Comparison of ENCODE assay signal across 18 cellular contexts in the genomic region with DNA sequence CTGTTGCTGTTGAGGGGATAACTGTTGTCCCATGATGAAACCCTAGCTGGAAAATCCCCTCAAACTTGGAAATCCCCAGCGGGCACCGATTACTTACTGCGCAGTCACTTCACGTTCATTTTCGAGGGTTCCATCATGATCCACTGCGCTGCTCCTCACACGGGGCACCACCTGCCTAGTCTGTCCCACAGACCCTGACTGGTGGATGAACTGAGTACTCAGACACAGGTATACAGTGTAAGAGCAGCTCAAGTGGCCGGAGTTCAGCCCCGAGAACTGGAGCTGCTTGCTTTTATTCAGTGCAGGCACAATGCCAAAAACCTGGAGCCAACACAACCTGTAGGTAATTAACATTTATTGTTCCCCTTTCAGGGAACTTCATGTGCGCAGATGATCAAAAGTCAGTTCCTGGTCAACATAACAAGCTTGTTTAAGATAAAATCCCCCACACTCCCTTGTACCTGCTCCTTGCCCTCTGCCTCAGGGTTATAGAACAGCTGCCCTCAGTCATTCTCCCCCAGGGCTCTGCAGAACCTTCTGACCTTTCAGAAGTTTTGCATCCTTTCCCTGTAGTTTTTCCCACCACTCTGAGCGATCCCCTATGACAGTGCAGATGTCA. TPM values are rescaled to one million over a fixed set of nuclear protein-coding genes. Genes with fewer than 3 reads are reported as not detected.
A peak's percentile ranks its signal among the peaks of the same experiment; 100 is the strongest.
DNase-seq lines count a peak whose midpoint lies in the region; ATAC-seq and TF ChIP-seq lines count a peak whose summit lies in the region.
"Had no signal": no experiment of that assay in that cellular context is flagged by ENCODE, and none has a peak within 500 bp of the region (broad histone marks: within the 10 kb centered on the region; RNA-seq: fewer than 3 reads in every experiment).

No MANE protein-coding gene starts in this region.

- no peak overlapping the region for H3K18ac ChIP-seq in neuronal stem cell (ENCODE audit: low read length)

- H3K27me3 ChIP-seq in hepatocyte (no peaks in the 10 kb centered on the region), neuronal stem cell (ENCODE audit: control insufficient read depth in 3 of 3, insufficient read depth in 3 of 3, low read depth in 1 of 3, low read length in 3 of 3) (peaks cover 0 to 17% (median 0%) of the 10 kb centered on the region in 3 experiments)

- no peak overlapping the region for H4K91ac ChIP-seq in neuronal stem cell (ENCODE audit: low read depth, low read length, poor library complexity)

- no peak overlapping the region for H2BK15ac ChIP-seq in neuronal stem cell (ENCODE audit: low read length)

- H3K4me1 ChIP-seq in hepatocyte (ENCODE audit: insufficient read depth) (peaks cover 45% of the 10 kb centered on the region), neuronal stem cell (ENCODE audit: control insufficient read depth in 2 of 2, insufficient read depth in 1 of 2, low read depth in 1 of 2, low read length in 2 of 2) (peaks cover 2 to 9% of the 10 kb centered on the region in 2 donors)
- H3K4me1 ChIP-seq: foreskin keratinocyte had no signal

- H3K4me2 ChIP-seq in hepatocyte = peak overlapping the region; percentile 57
- H3K4me2 ChIP-seq in neuronal stem cell (ENCODE audit: insufficient read depth, low read length, poor library complexity, severe bottlenecking) = no peak overlapping the region

- WGBS in hepatocyte (ENCODE audit: low lambda C conversion rate, missing lambda C conversion rate) = 59% methylated on average over 11 of the region's 11 CpGs
- no CpG with 5 or more reads among the region's 11 CpGs for WGBS in neuronal stem cell (ENCODE audit: extremely low coverage in 2 of 2, insufficient read length in 2 of 2, insufficient replicate concordance in 1 of 2), 2 donors

- no peak overlapping the region for H3K4ac ChIP-seq in neuronal stem cell (ENCODE audit: low read length)

- no peaks in the 10 kb centered on the region for H3K79me1 ChIP-seq in neuronal stem cell (ENCODE audit: low read depth, low read length)

- H3K9me2 ChIP-seq in hepatocyte (replicated peaks; ENCODE audit: insufficient read depth) = no peaks in the 10 kb centered on the region

- H2BK5ac ChIP-seq in neuronal stem cell (ENCODE audit: low read length) = no peak overlapping the region

- no peak overlapping the region for H4K8ac ChIP-seq in neuronal stem cell (ENCODE audit: low read depth, low read length)

- H3K4me3 ChIP-seq in hepatocyte (no peak overlapping the region), neuronal stem cell (ENCODE audit: low read length in 2 of 2) (no peak overlapping the region)
- H3K4me3 ChIP-seq: thoracic aorta had no signal

- no peak overlapping the region for H3K9ac ChIP-seq in neuronal stem cell (ENCODE audit: low read depth, low read length, poor library complexity)

- H3K9me3 ChIP-seq in hepatocyte (ENCODE audit: low read depth) (no peaks in the 10 kb centered on the region), neuronal stem cell (replicated peaks in 1 of 2; ENCODE audit: control insufficient read depth in 2 of 2, insufficient read depth in 1 of 2, low read depth in 1 of 2, low read length in 2 of 2) (no peaks in the 10 kb centered on the region)
- H3K9me3 ChIP-seq: thoracic aorta had no signal

- no peaks in the 10 kb centered on the region for H4K20me1 ChIP-seq in hepatocyte (ENCODE audit: insufficient read depth, poor library complexity, severe bottlenecking)

- H2BK12ac ChIP-seq in neuronal stem cell (ENCODE audit: low read length) = no peak overlapping the region

- ATAC-seq in HG03521 (IDR thresholded peaks at IDR 0.05; ENCODE audit: unreplicated experiment) = no peak
- no peak for ATAC-seq in HG02840 (IDR thresholded peaks at IDR 0.05; ENCODE audit: low FRiP score, unreplicated experiment)
- ATAC-seq: foreskin keratinocyte; naive thymus-derived CD8-positive, alpha-beta T cell; SK-N-SH treated with all-trans-retinoic acid at 6 μM for 48 hours had no signal

- H3K79me2 ChIP-seq in hepatocyte = no peaks in the 10 kb centered on the region

- H3K36me3 ChIP-seq in hepatocyte (replicated peaks; ENCODE audit: insufficient read depth, low read depth) (no peaks in the 10 kb centered on the region), neuronal stem cell (replicated peaks in 1 of 2; ENCODE audit: control insufficient read depth in 2 of 2, insufficient read depth in 2 of 2, low read length in 2 of 2) (no peaks in the 10 kb centered on the region)
- H3K36me3 ChIP-seq: thoracic aorta had no signal

- no peak overlapping the region for H3K14ac ChIP-seq in neuronal stem cell (ENCODE audit: low read length)

- H2AFZ ChIP-seq in hepatocyte (no peak overlapping the region), neuronal stem cell (ENCODE audit: low read length) (no peak overlapping the region)

- H3K27ac ChIP-seq in hepatocyte (peak overlapping the region; percentile 77), neuronal stem cell (replicated peaks; ENCODE audit: low read length) (no peak overlapping the region)
- H3K27ac ChIP-seq: foreskin keratinocyte, thoracic aorta had no signal

- no peak overlapping the region for H2AK5ac ChIP-seq in neuronal stem cell (ENCODE audit: low read depth, low read length)

- DNase-seq in NCI-H1436 (lab: John Stamatoyannopoulos, UW) = peak; percentile 51
- DNase-seq in NCI-H1436 treated with DMSO at 0.1 percent for 48 hours (lab: John Stamatoyannopoulos, UW) = no peak
- peak; percentile 63 for DNase-seq in NCI-H510A (lab: John Stamatoyannopoulos, UW)
- peak; percentile 47 for DNase-seq in hepatocyte (ENCODE audit: low spot score)
- DNase-seq in NCI-H2227 (lab: John Stamatoyannopoulos, UW; ENCODE audit: unreplicated experiment) = no peak
- DNase-seq in neuronal stem cell (ENCODE audit: low spot score) = no peak
- DNase-seq: activated CD4-positive, CD25-positive, alpha-beta regulatory T cell; activated T-cell treated with anti-CD3 and anti-CD28 coated beads, Interleukin-2, amount 50 U/mL, for 48 hours; amygdala; DMS 273 treated with DMSO at 0.1 percent for 48 hours; foreskin keratinocyte; KG1; naive thymus-derived CD8-positive, alpha-beta T cell had no signal

- H2BK120ac ChIP-seq in neuronal stem cell (ENCODE audit: low read depth, low read length) = no peak overlapping the region

- H3K23ac ChIP-seq in neuronal stem cell (ENCODE audit: low read depth, low read length, poor library complexity) = no peak overlapping the region

- no peak for TF ChIP-seq CTCF in hepatocyte (IDR thresholded peaks at IDR 0.05; ENCODE audit: poor library complexity)

RNA-seq across cellular contexts. Expression of a gene that starts 46.5 kb away (rescaled TPM):
- 0.83 and 0.84 TPM in 2 replicates for total RNA-seq in hepatocyte
- 8.7 and 10.8 TPM in 2 replicates for polyA plus RNA-seq in hepatocyte
- 3.9 TPM for polyA plus RNA-seq in neuronal stem cell (2013, experiment 1 of 2)
- polyA plus RNA-seq in neuronal stem cell (2013, experiment 2 of 2) = 4.0 TPM
- total RNA-seq: A172; naive thymus-derived CD8-positive, alpha-beta T cell had no signal
- polyA plus RNA-seq: naive thymus-derived CD8-positive, alpha-beta T cell had no signal

Comparison
In these comparisons a context has a peak if more than half of its experiments do, and no peak if none do; other contexts are left out.
1. DNase-seq: peak in NCI-H1436 (single experiment), NCI-H510A (single experiment) and hepatocyte (single experiment); none in NCI-H1436 treated with DMSO at 0.1 percent for 48 hours (single experiment), NCI-H2227 (single experiment) and neuronal stem cell (single experiment).